23 cellular contexts compared by ENCODE assay signal in genomic region chr5:87027570-87027969, GRCh38.
"Had no signal": no experiment of that assay in that cellular context is flagged by ENCODE, and none has a peak within 500 bp of the region (broad histone marks: within the 10 kb centered on the region; RNA-seq: fewer than 3 reads in every experiment).

No MANE protein-coding gene starts in this region.

- H3K4me3 Mint-ChIP-seq: activated naive CD8-positive, alpha-beta T cell treated with anti-CD3 and anti-CD28 coated beads, Interleukin-2, amount 10 ng/mL, durations not matched to agents 7 days and 5 days; effector memory CD8-positive, alpha-beta T cell; stimulated activated memory B cell treated with anti-CD40 and anti-IgM and Interleukin-4, amounts not matched to agents 10 μg/mL and 1 μg/mL and 100 μg/mL, for 72 hours; T-helper 1 cell treated with Interleukin-12 subunit alpha and Interleukin-12 subunit beta and Interleukin-4 antibody, amounts not matched to agents 30 μg/mL and 1 μg/mL, for 36 hours; WTC11 had no signal

- H3K27ac Mint-ChIP-seq: activated naive CD8-positive, alpha-beta T cell treated with anti-CD3 and anti-CD28 coated beads, Interleukin-2, amount 10 ng/mL, durations not matched to agents 7 days and 5 days; activated T-cell treated with anti-CD3 and anti-CD28 coated beads, Interleukin-2, amount 50 U/mL, for 72 hours; effector memory CD8-positive, alpha-beta T cell; stimulated activated memory B cell treated with anti-CD40 and anti-IgM and Interleukin-4, amounts not matched to agents 10 μg/mL and 1 μg/mL and 100 μg/mL, for 72 hours; T-helper 1 cell treated with Interleukin-12 subunit alpha and Interleukin-12 subunit beta and Interleukin-4 antibody, amounts not matched to agents 30 μg/mL and 1 μg/mL, for 36 hours; WTC11 had no signal

- H3K36me3 Mint-ChIP-seq: stimulated activated memory B cell treated with anti-CD40 and anti-IgM and Interleukin-4, amounts not matched to agents 10 μg/mL and 1 μg/mL and 100 μg/mL, for 72 hours; WTC11 had no signal

- ATAC-seq: activated T-cell treated with anti-CD3 and anti-CD28 coated beads, Interleukin-2, amount 50 U/mL, for 72 hours; effector memory CD8-positive, alpha-beta T cell; gastrocnemius medialis; left lung; mucosa of descending colon; sciatic nerve; stimulated activated memory B cell treated with anti-CD40 and anti-IgM and Interleukin-4, amounts not matched to agents 10 μg/mL and 1 μg/mL and 100 μg/mL, for 72 hours; WTC11 had no signal

- H3K9me3 Mint-ChIP-seq: effector memory CD8-positive, alpha-beta T cell; T-helper 1 cell treated with Interleukin-12 subunit alpha and Interleukin-12 subunit beta and Interleukin-4 antibody, amounts not matched to agents 30 μg/mL and 1 μg/mL, for 36 hours had no signal

- DNase-seq: activated CD8-positive, alpha-beta memory T cell treated with anti-CD3 and anti-CD28 coated beads, Interleukin-2, amount 50 U/mL, for 4 hours; activated effector memory CD4-positive, alpha-beta T cell treated with Interleukin-2 at 50 U/mL for 16 hours; activated naive CD4-positive, alpha-beta T cell treated with Interleukin-2 at 50 U/mL for 16 hours; activated naive CD8-positive, alpha-beta T cell treated with anti-CD3 and anti-CD28 coated beads, Interleukin-2, amount 10 ng/mL, durations not matched to agents 7 days and 5 days; activated T-cell treated with anti-CD3 and anti-CD28 coated beads, Interleukin-2, amount 50 U/mL, for 72 hours; amniotic stem cell; brain microvascular endothelial cell; cortex of kidney; effector memory CD8-positive, alpha-beta T cell; erythroblast; gastrocnemius medialis; glutamatergic neuron; left lung; mucosa of descending colon; ovary; retina; stimulated activated CD4-positive, alpha-beta T cell treated with anti-CD3 and anti-CD28 coated beads, Interleukin-12 subunit alpha, Interleukin-12 subunit beta, amount 100 ng/mL, for 4 hours; stimulated activated CD4-positive, alpha-beta T cell treated with anti-CD3 and anti-CD28 coated beads, Interleukin-4, amount 100 ng/mL, for 24 hours; SW 1271 had no signal

- H3K27me3 Mint-ChIP-seq: activated naive CD8-positive, alpha-beta T cell treated with anti-CD3 and anti-CD28 coated beads, Interleukin-2, amount 10 ng/mL, durations not matched to agents 7 days and 5 days; effector memory CD8-positive, alpha-beta T cell; stimulated activated memory B cell treated with anti-CD40 and anti-IgM and Interleukin-4, amounts not matched to agents 10 μg/mL and 1 μg/mL and 100 μg/mL, for 72 hours had no signal
